16 cellular contexts compared by ENCODE assay signal in genomic region chr11:44744160-44744559, GRCh38. TPM values are rescaled to one million over a fixed set of nuclear protein-coding genes. Genes with fewer than 3 reads are reported as not detected.
A peak's percentile ranks its signal among the peaks of the same experiment; 100 is the strongest.
DNase-seq lines count a peak whose midpoint lies in the region; ATAC-seq and TF ChIP-seq lines count a peak whose summit lies in the region.
"Had no signal": no experiment of that assay in that cellular context is flagged by ENCODE, and none has a peak within 500 bp of the region (broad histone marks: within the 10 kb centered on the region; RNA-seq: fewer than 3 reads in every experiment).

No MANE protein-coding gene starts in this region.

- H3K9me3 Mint-ChIP-seq in endodermal cell: no peaks in the 10 kb centered on the region
- peaks cover 0 to 1% (median 0%) of the 10 kb centered on the region in 11 donors for H3K9me3 Mint-ChIP-seq in naive thymus-derived CD4-positive, alpha-beta T cell
- H3K9me3 Mint-ChIP-seq: CD4-positive, alpha-beta T cell; central memory CD8-positive, alpha-beta T cell; stimulated activated naive CD8-positive, alpha-beta T cell treated with anti-CD3 and anti-CD28 coated beads, Interleukin-15, Interleukin-2, amounts not matched to agents 100 ng/mL and 50 ng/mL, for 24 hours had no signal

- TF ChIP-seq POLR2A in uterus (IDR thresholded peaks at IDR 0.05): no peak

- H3K4me1 ChIP-seq in endodermal cell (ENCODE audit: control insufficient read depth, insufficient read depth, low read length) (no peaks in the 10 kb centered on the region), uterus (no peaks in the 10 kb centered on the region), psoas muscle (peaks cover 4% of the 10 kb centered on the region)
- H3K4me1 ChIP-seq in naive thymus-derived CD4-positive, alpha-beta T cell (ENCODE audit: control insufficient read depth in 2 of 2, insufficient read depth in 2 of 2, low read length in 2 of 2): peaks cover 0 to 33% of the 10 kb centered on the region in 2 donors

- TF ChIP-seq CTCF in endodermal cell (conservative IDR thresholded peaks at IDR 0.05): no peak
- no peak for TF ChIP-seq CTCF in uterus (IDR thresholded peaks at IDR 0.05)
- TF ChIP-seq CTCF in psoas muscle (IDR thresholded peaks at IDR 0.05): no peak

- H3K4me3 Mint-ChIP-seq in endodermal cell: no peak overlapping the region
- peak overlapping the region in 1 of 10 donors; percentile 72 for H3K4me3 Mint-ChIP-seq in naive thymus-derived CD4-positive, alpha-beta T cell
- H3K4me3 Mint-ChIP-seq: CD4-positive, alpha-beta T cell; central memory CD8-positive, alpha-beta T cell; stimulated activated naive CD8-positive, alpha-beta T cell treated with anti-CD3 and anti-CD28 coated beads, Interleukin-15, Interleukin-2, amounts not matched to agents 100 ng/mL and 50 ng/mL, for 24 hours had no signal

- POLR2A ChIA-PET in naive thymus-derived CD4-positive, alpha-beta T cell (lab: Charles Lee): no interaction called here

- peak overlapping the region; percentile 52 for H3K27ac Mint-ChIP-seq in endodermal cell
- peak overlapping the region in 7 of 9 donors; percentile 54 to 87 (median 74) for H3K27ac Mint-ChIP-seq in naive thymus-derived CD4-positive, alpha-beta T cell
- H3K27ac Mint-ChIP-seq: stimulated activated naive CD8-positive, alpha-beta T cell treated with anti-CD3 and anti-CD28 coated beads, Interleukin-15, Interleukin-2, amounts not matched to agents 100 ng/mL and 50 ng/mL, for 24 hours had no signal

- H3K9me3 ChIP-seq in endodermal cell (ENCODE audit: control insufficient read depth, low read length): no peaks in the 10 kb centered on the region
- no peaks in the 10 kb centered on the region for H3K9me3 ChIP-seq in naive thymus-derived CD4-positive, alpha-beta T cell (ENCODE audit: control insufficient read depth in 2 of 3, low read length in 3 of 3)
- no peaks in the 10 kb centered on the region for H3K9me3 ChIP-seq in uterus
- H3K9me3 ChIP-seq in psoas muscle: no peaks in the 10 kb centered on the region
- H3K9me3 ChIP-seq: adrenal gland had no signal

- H3K27me3 ChIP-seq in endodermal cell (ENCODE audit: control insufficient read depth, insufficient read depth, low read length, poor library complexity, severe bottlenecking): no peaks in the 10 kb centered on the region
- H3K27me3 ChIP-seq in naive thymus-derived CD4-positive, alpha-beta T cell (ENCODE audit: control insufficient read depth in 2 of 2, insufficient read depth in 2 of 2, low read length in 2 of 2): no peaks in the 10 kb centered on the region
- no peaks in the 10 kb centered on the region for H3K27me3 ChIP-seq in uterus
- no peaks in the 10 kb centered on the region for H3K27me3 ChIP-seq in psoas muscle (ENCODE audit: insufficient read depth in 3 of 3, low read length in 2 of 3)
- H3K27me3 ChIP-seq: adrenal gland had no signal

- H3K36me3 ChIP-seq in endodermal cell (ENCODE audit: control insufficient read depth, insufficient read depth, low read length) (no peaks in the 10 kb centered on the region), uterus (no peaks in the 10 kb centered on the region), psoas muscle (ENCODE audit: insufficient read depth in 1 of 2, low read depth in 1 of 2) (no peaks in the 10 kb centered on the region)
- H3K36me3 ChIP-seq in naive thymus-derived CD4-positive, alpha-beta T cell (ENCODE audit: control insufficient read depth in 2 of 3, insufficient read depth in 3 of 3, low read length in 3 of 3): no peaks in the 10 kb centered on the region
- H3K36me3 ChIP-seq: adrenal gland had no signal

- ATAC-seq in left ventricle myocardium superior (peak; percentile 9), Right ventricle myocardium superior (ENCODE audit: poor library complexity) (no peak), psoas muscle (no peak)
- ATAC-seq in naive thymus-derived CD4-positive, alpha-beta T cell: no peak
- ATAC-seq: Right ventricle myocardium inferior had no signal

- no peaks in the 10 kb centered on the region for H3K36me3 Mint-ChIP-seq in endodermal cell (ENCODE audit: low read depth)
- H3K36me3 Mint-ChIP-seq in naive thymus-derived CD4-positive, alpha-beta T cell: peaks cover 0 to 12% (median 0%) of the 10 kb centered on the region in 5 donors

- WGBS in endodermal cell (ENCODE audit: insufficient coverage in 1 of 2, insufficient read length in 1 of 2), 2 experiments: 81 to 84% methylated on average over 2 to 5 of the region's 5 CpGs
- WGBS in psoas muscle, 3 donors: 66 to 68% (median 67%) methylated on average over 5 of the region's 5 CpGs

- no peak overlapping the region for H3K9ac ChIP-seq in endodermal cell (ENCODE audit: extremely low read depth, low read length, poor library complexity, severe bottlenecking)

- H3K27me3 Mint-ChIP-seq in endodermal cell (ENCODE audit: insufficient read depth): peaks cover 15% of the 10 kb centered on the region
- H3K27me3 Mint-ChIP-seq in naive thymus-derived CD4-positive, alpha-beta T cell: no peaks in the 10 kb centered on the region
- H3K27me3 Mint-ChIP-seq: CD4-positive, alpha-beta T cell had no signal

- peaks cover 20% of the 10 kb centered on the region for H3K4me1 Mint-ChIP-seq in endodermal cell
- H3K4me1 Mint-ChIP-seq in naive thymus-derived CD4-positive, alpha-beta T cell: peaks cover 5 to 89% (median 80%) of the 10 kb centered on the region in 7 donors

- H3K27ac ChIP-seq in endodermal cell (ENCODE audit: low read depth, low read length) (no peak overlapping the region), uterus (peak overlapping the region; percentile 64 to 68), psoas muscle (no peak overlapping the region)
- H3K27ac ChIP-seq in naive thymus-derived CD4-positive, alpha-beta T cell (ENCODE audit: low read depth, low read length): no peak overlapping the region

- DNase-seq in left ventricle myocardium superior (no peak), Right ventricle myocardium superior (no peak), endodermal cell (peak; percentile 41), uterus (no peak), psoas muscle (no peak), epidermal melanocyte (ENCODE audit: insufficient read length, low spot score) (no peak), NCI-H526 treated with DMSO at 0.1 percent for 48 hours (lab: John Stamatoyannopoulos, UW) (no peak)
- DNase-seq in naive thymus-derived CD4-positive, alpha-beta T cell: no peak
- DNase-seq: CD4-positive, alpha-beta T cell; effector CD8-positive, alpha-beta T cell; kidney glomerular epithelial cell; NCI-H187 had no signal

- CTCF ChIA-PET in naive thymus-derived CD4-positive, alpha-beta T cell (lab: Charles Lee): no interaction called here

- H3K4me3 ChIP-seq in endodermal cell (ENCODE audit: low read length) (no peak overlapping the region), uterus (no peak overlapping the region), psoas muscle (no peak overlapping the region)
- no peak overlapping the region for H3K4me3 ChIP-seq in naive thymus-derived CD4-positive, alpha-beta T cell (ENCODE audit: low read length)
- H3K4me3 ChIP-seq: adrenal gland had no signal

- intact Hi-C loops in left ventricle myocardium superior (cut with micrococcal nuclease) (no loop called here), Right ventricle myocardium superior (cut with DNase I) (no loop called here), uterus (cut with DNase I; ENCODE audit: low total_unique reads) (no loop called here), psoas muscle (cut with DNase I) (no loop called here)
- intact Hi-C loops in naive thymus-derived CD4-positive, alpha-beta T cell (cut with micrococcal nuclease): no loop called here

RNA-seq across cellular contexts. Expression of gene TSPAN18, which starts 17.4 kb away (rescaled TPM):
- total RNA-seq in left ventricle myocardium superior: 94.6 TPM
- total RNA-seq in Right ventricle myocardium superior: 99.7 TPM
- total RNA-seq in endodermal cell: 10 to 100 TPM; 28.0 to 28.7 TPM
- 96.1 TPM for polyA plus RNA-seq in endodermal cell (2013, experiment 1 of 2)
- 74.6 TPM for polyA plus RNA-seq in endodermal cell (2013, experiment 2 of 2)
- 10 to 100 TPM in 4 of 5 experiments, 1 to 10 TPM in 1; 9.1 to 57.0 (median 40.7) TPM for total RNA-seq in naive thymus-derived CD4-positive, alpha-beta T cell
- 10 to 100 TPM in 1 of 2 donors, 1 to 10 TPM in 1; 8.8 to 21.7 TPM for polyA plus RNA-seq in naive thymus-derived CD4-positive, alpha-beta T cell
- total RNA-seq in uterus: 100 to 1,000 TPM in 1 of 4 donors, 10 to 100 TPM in 1, 1 to 10 TPM in 2; 1.2 to 117 (median 20.1) TPM
- total RNA-seq in psoas muscle: 10 to 100 TPM in 1 of 4 donors, 1 to 10 TPM in 3; 8.0 to 21.7 (median 9.2) TPM
- polyA plus RNA-seq in psoas muscle: 1 to 10 TPM; 5.2 to 5.8 (median 5.3) TPM

Comparison
In these comparisons a context has a peak if more than half of its experiments do, and no peak if none do; other contexts are left out.
1. H3K27ac ChIP-seq: peak in uterus (2 of 2); none in endodermal cell (single experiment), naive thymus-derived CD4-positive, alpha-beta T cell (single experiment) and psoas muscle (single experiment).